Comparison of ENCODE assay signal across 8 cellular contexts in the genomic region with DNA sequence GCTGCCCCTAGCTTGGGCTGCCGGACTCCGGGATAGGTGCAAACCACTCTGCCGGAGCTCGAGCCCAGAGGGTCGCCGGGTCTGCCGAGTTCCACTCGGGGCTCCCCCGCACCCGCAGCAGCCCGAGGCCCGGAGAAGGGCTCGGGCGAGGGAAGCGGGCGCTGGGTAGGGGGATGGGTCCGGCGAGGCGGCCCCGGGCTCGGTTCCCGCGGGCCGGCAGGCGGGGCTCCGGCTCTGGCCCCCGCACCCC. TPM values are rescaled to one million over a fixed set of nuclear protein-coding genes. Genes with fewer than 3 reads are reported as not detected.
DNase-seq lines count a peak whose midpoint lies in the region; ATAC-seq and TF ChIP-seq lines count a peak whose summit lies in the region.

No MANE protein-coding gene starts in this region.

- TF ChIP-seq CTCF in breast epithelium (IDR thresholded peaks at IDR 0.05) = no peak

- H3K27me3 ChIP-seq in breast epithelium = no peaks in the 10 kb centered on the region
- H3K27me3 ChIP-seq in mononuclear cell (ENCODE audit: insufficient read depth, low read length) = no peaks in the 10 kb centered on the region

- peak overlapping the region; percentile 99 for H3K27ac ChIP-seq in breast epithelium

- H3K36me3 ChIP-seq in ES-I3 (ENCODE audit: insufficient read depth, low read length) (no peaks in the 10 kb centered on the region), breast epithelium (no peaks in the 10 kb centered on the region)

- H3K4me3 ChIP-seq in breast epithelium = peak overlapping the region; percentile 84 to 95 (median 88)
- H3K4me3 ChIP-seq in mononuclear cell (ENCODE audit: low read length) = peak overlapping the region; percentile 76

- H3K4me1 ChIP-seq in ES-I3 (ENCODE audit: insufficient read depth, low read length) (no peaks in the 10 kb centered on the region), breast epithelium (peaks cover 0 to 9% of the 10 kb centered on the region in 2 donors), mononuclear cell (ENCODE audit: insufficient read depth, low read length) (peaks cover 15% of the 10 kb centered on the region)

- peak; percentile 27 for ATAC-seq in GM21515 (IDR thresholded peaks at IDR 0.05; ENCODE audit: unreplicated experiment)

- intact Hi-C loops in breast epithelium (cut with DNase I; ENCODE audit: low total_unique reads) = loop anchor here (10.0 kb wide), 1 partner anchor 69 kb away; no protein-coding TSS in a partner anchor

- TF ChIP-seq POLR2A in breast epithelium (IDR thresholded peaks at IDR 0.05) = no peak

- DNase-seq in HPDE6-E6E7 (ENCODE audit: extremely low spot score) = peak; percentile 37
- DNase-seq in breast epithelium (ENCODE audit: low spot score in 2 of 2) = no peak
- no peak for DNase-seq in inferior parietal cortex (ENCODE audit: extremely low spot score)
- no peak for DNase-seq in NCI-H187 treated with DMSO at 0.1 percent for 48 hours (lab: John Stamatoyannopoulos, UW)
- no peak for DNase-seq in GDM1 (lab: John Stamatoyannopoulos, UW)

- peak overlapping the region; percentile 98 for H3K9ac ChIP-seq in ES-I3 (ENCODE audit: low read depth, low read length)

- H3K9me3 ChIP-seq in ES-I3 (ENCODE audit: control insufficient read depth, insufficient read depth, low read length) = no peaks in the 10 kb centered on the region
- no peaks in the 10 kb centered on the region for H3K9me3 ChIP-seq in breast epithelium
- H3K9me3 ChIP-seq in mononuclear cell (ENCODE audit: low read depth, low read length) = no peaks in the 10 kb centered on the region

RNA-seq across cellular contexts. Expression of gene RICTOR, which starts 0.5 kb away (rescaled TPM):
- total RNA-seq in breast epithelium = 10 to 100 TPM; 39.0 to 79.2 (median 58.7) TPM
- 289 TPM for total RNA-seq in mononuclear cell
